Comparison of ENCODE assay signal across 21 cellular contexts in genomic region chr11:79661373-79661772, GRCh38.
"Had no signal": no experiment of that assay in that cellular context is flagged by ENCODE, and none has a peak within 500 bp of the region (broad histone marks: within the 10 kb centered on the region; RNA-seq: fewer than 3 reads in every experiment).

No MANE protein-coding gene starts in this region.

- H3K4me1 ChIP-seq: colonic mucosa, foreskin keratinocyte, gastroesophageal sphincter, heart right ventricle, left lung, lower lobe of right lung had no signal

- H3K4me3 Mint-ChIP-seq: dendritic cell treated with granulocyte-macrophage colony-stimulating factor and Interleukin-4, amounts not matched to agents 40 ng/mL and 50 ng/mL, for 4 days; effector memory CD8-positive, alpha-beta T cell; endodermal cell; memory B cell; naive B cell; naive thymus-derived CD8-positive, alpha-beta T cell had no signal

- H3K4me1 Mint-ChIP-seq: memory B cell; naive B cell; naive thymus-derived CD8-positive, alpha-beta T cell had no signal

- H3K4me3 ChIP-seq: colonic mucosa, gastroesophageal sphincter, heart right ventricle, left lung, lower lobe of right lung, mucosa of descending colon had no signal

- H3K36me3 ChIP-seq: colonic mucosa, gastroesophageal sphincter, heart right ventricle, left lung, lower lobe of right lung had no signal

- H3K9me3 Mint-ChIP-seq: dendritic cell treated with granulocyte-macrophage colony-stimulating factor and Interleukin-4, amounts not matched to agents 40 ng/mL and 50 ng/mL, for 4 days; endodermal cell; memory B cell had no signal

- DNase-seq: colonic mucosa; cortex of kidney; effector CD8-positive, alpha-beta T cell; effector memory CD8-positive, alpha-beta T cell; endodermal cell; glutamatergic neuron; head of caudate nucleus; heart right ventricle; hippocampal formation; left cardiac atrium; left lung; left ventricle myocardium superior; lower lobe of right lung; mesendoderm; mucosa of descending colon; naive B cell; naive thymus-derived CD8-positive, alpha-beta T cell had no signal

- H3K27me3 ChIP-seq: colonic mucosa, gastroesophageal sphincter, left lung had no signal

- H3K9me3 ChIP-seq: colonic mucosa, gastroesophageal sphincter, heart right ventricle, left lung, lower lobe of right lung, mucosa of descending colon had no signal

- H3K27me3 Mint-ChIP-seq: dendritic cell treated with granulocyte-macrophage colony-stimulating factor and Interleukin-4, amounts not matched to agents 40 ng/mL and 50 ng/mL, for 4 days; effector memory CD8-positive, alpha-beta T cell; naive B cell had no signal

- H3K27ac Mint-ChIP-seq: dendritic cell treated with granulocyte-macrophage colony-stimulating factor and Interleukin-4, amounts not matched to agents 40 ng/mL and 50 ng/mL, for 4 days; effector memory CD8-positive, alpha-beta T cell; endodermal cell; memory B cell; naive B cell; naive thymus-derived CD8-positive, alpha-beta T cell had no signal

- H3K36me3 Mint-ChIP-seq: memory B cell; naive B cell; naive thymus-derived CD8-positive, alpha-beta T cell had no signal

- H3K27ac ChIP-seq: colonic mucosa, foreskin keratinocyte, gastroesophageal sphincter, heart right ventricle, left lung, lower lobe of right lung had no signal
